18 cellular contexts compared by ENCODE assay signal in genomic region chr16:86093801-86094750, GRCh38.
DNase-seq lines count a peak whose midpoint lies in the region; ATAC-seq, FAIRE-seq and TF ChIP-seq lines count a peak whose summit lies in the region.
"Had no signal": no experiment of that assay in that cellular context is flagged by ENCODE, and none has a peak within 500 bp of the region (broad histone marks: within the 10 kb centered on the region; RNA-seq: fewer than 3 reads in every experiment).

No MANE protein-coding gene starts in this region.

- no peaks in the 10 kb centered on the region for H3K36me3 ChIP-seq in HCT116 (ENCODE audit: control insufficient read depth in 1 of 2, insufficient read depth in 2 of 2, low read length in 2 of 2)
- no peaks in the 10 kb centered on the region for H3K36me3 ChIP-seq in neural progenitor cell
- H3K36me3 ChIP-seq: MG63, tibial nerve had no signal

- no peak overlapping the region for H3K4me2 ChIP-seq in HCT116 (ENCODE audit: low read length)
- H3K4me2 ChIP-seq in neural progenitor cell: no peak overlapping the region
- H3K4me2 ChIP-seq: smooth muscle cell had no signal

- intact Hi-C loops in HCT116 (cut with micrococcal nuclease): no loop called here

- no peak overlapping the region for H3K9ac ChIP-seq in HCT116 (ENCODE audit: low read length)
- no peak overlapping the region for H3K9ac ChIP-seq in neural progenitor cell

- peaks cover 9% of the 10 kb centered on the region for H3K9me3 Mint-ChIP-seq in chondrocyte (ENCODE audit: low read depth)
- H3K9me3 Mint-ChIP-seq in neural progenitor cell: no peaks in the 10 kb centered on the region
- H3K9me3 Mint-ChIP-seq: activated CD4-positive, alpha-beta memory T cell treated with anti-CD3 and anti-CD28 coated beads for 36 hours; activated T-helper 1 cell treated with anti-CD3 and anti-CD28 coated beads, Interleukin-12 subunit alpha, Interleukin-12 subunit beta, Interleukin-2, Interleukin-4 antibody, amounts not matched to agents 30 ng/mL and 10 ng/mL and 1 ng/mL, durations not matched to agents 14 hours and 24 hours and 36 hours had no signal

- no peaks in the 10 kb centered on the region for H3K9me2 ChIP-seq in HCT116 (ENCODE audit: insufficient read depth)

- H3K9me3 ChIP-seq in HCT116 (ENCODE audit: control insufficient read depth in 1 of 2, insufficient read depth in 1 of 2, low read depth in 1 of 2, low read length in 2 of 2) (no peaks in the 10 kb centered on the region; a peak in 1 of 4 replicates), neural progenitor cell (ENCODE audit: low read depth) (no peaks in the 10 kb centered on the region)
- H3K9me3 ChIP-seq: MG63 had no signal

- H3K4me1 ChIP-seq in HCT116 (ENCODE audit: control insufficient read depth in 1 of 2, insufficient read depth in 2 of 2, low read length in 2 of 2) (no peaks in the 10 kb centered on the region), neural progenitor cell (no peaks in the 10 kb centered on the region)
- H3K4me1 ChIP-seq: foreskin keratinocyte, tibial nerve had no signal

- H3K4me3 Mint-ChIP-seq in chondrocyte (ENCODE audit: unreplicated experiment) (no peak overlapping the region), neural progenitor cell (no peak overlapping the region)
- H3K4me3 Mint-ChIP-seq: activated CD4-positive, alpha-beta memory T cell treated with anti-CD3 and anti-CD28 coated beads for 36 hours; activated T-helper 1 cell treated with anti-CD3 and anti-CD28 coated beads, Interleukin-12 subunit alpha, Interleukin-12 subunit beta, Interleukin-2, Interleukin-4 antibody, amounts not matched to agents 30 ng/mL and 10 ng/mL and 1 ng/mL, durations not matched to agents 14 hours and 24 hours and 36 hours had no signal

- ATAC-seq in HCT116: peak; percentile 74
- ATAC-seq: foreskin keratinocyte, left lobe of liver had no signal

- H3K4me1 Mint-ChIP-seq in chondrocyte (ENCODE audit: low read depth): no peaks in the 10 kb centered on the region
- peaks cover 3% of the 10 kb centered on the region for H3K4me1 Mint-ChIP-seq in neural progenitor cell

- H3K27me3 Mint-ChIP-seq in chondrocyte (ENCODE audit: low read depth): peaks cover 44% of the 10 kb centered on the region
- peaks cover 23% of the 10 kb centered on the region for H3K27me3 Mint-ChIP-seq in neural progenitor cell (ENCODE audit: insufficient read depth, low read depth)
- H3K27me3 Mint-ChIP-seq: activated CD4-positive, alpha-beta memory T cell treated with anti-CD3 and anti-CD28 coated beads for 36 hours had no signal

- H3K27ac ChIP-seq in HCT116 (ENCODE audit: low read depth, low read length) (no peak overlapping the region), neural progenitor cell (no peak overlapping the region)
- H3K27ac ChIP-seq: foreskin keratinocyte, tibial nerve had no signal

- CTCF ChIA-PET in HCT116 (lab: Charles Lee): no interaction called here

- no peak for TF ChIP-seq POLR2A in HCT116 (IDR thresholded peaks at IDR 0.05; ENCODE audit: borderline replicate concordance, extremely low read depth, insufficient read depth, insufficient read length)

- no peak overlapping the region for H2AFZ ChIP-seq in HCT116 (ENCODE audit: low read depth, low read length, poor library complexity, severe bottlenecking)
- no peak overlapping the region for H2AFZ ChIP-seq in neural progenitor cell (replicated peaks)

- POLR2A ChIA-PET in HCT116 (lab: Charles Lee): no interaction called here

- H3K27ac Mint-ChIP-seq in chondrocyte (ENCODE audit: unreplicated experiment) (no peak overlapping the region), neural progenitor cell (no peak overlapping the region)
- H3K27ac Mint-ChIP-seq: activated CD4-positive, alpha-beta memory T cell treated with anti-CD3 and anti-CD28 coated beads for 36 hours; activated T-helper 1 cell treated with anti-CD3 and anti-CD28 coated beads, Interleukin-12 subunit alpha, Interleukin-12 subunit beta, Interleukin-2, Interleukin-4 antibody, amounts not matched to agents 30 ng/mL and 10 ng/mL and 1 ng/mL, durations not matched to agents 14 hours and 24 hours and 36 hours had no signal

- DNase-seq in D721Med (ENCODE audit: insufficient read length, low spot score) (no peak), HCT116 (ENCODE audit: low read depth, low spot score) (no peak), chondrocyte (ENCODE audit: low spot score) (peak; percentile 68), neural progenitor cell (ENCODE audit: low spot score) (no peak), activated gamma-delta T cell (lab: John Stamatoyannopoulos, UW) (no peak), putamen (ENCODE audit: low spot score) (no peak), NCI-H1930 (lab: John Stamatoyannopoulos, UW) (no peak)
- DNase-seq in activated CD4-positive, CD25-positive, alpha-beta regulatory T cell treated with anti-CD3 and anti-CD28 coated beads, Interleukin-2, amount 50 U/mL, for 72 hours: no peak
- DNase-seq: activated CD4-positive, alpha-beta memory T cell treated with anti-CD3 and anti-CD28 coated beads for 36 hours; foreskin keratinocyte; MG63; NCI-H2029 treated with DMSO at 0.1 percent for 48 hours; NCI-H524 treated with DMSO at 0.1 percent for 48 hours had no signal

- TF ChIP-seq RAD21 in HCT116 (IDR thresholded peaks at IDR 0.05; ENCODE audit: low read depth): no peak

- no peaks in the 10 kb centered on the region for H3F3A ChIP-seq in neural progenitor cell (ENCODE audit: low read depth)

- H3K4me3 ChIP-seq in HCT116 (replicated peaks in 1 of 2; ENCODE audit: low read depth in 1 of 2, low read length in 2 of 2): no peak overlapping the region
- H3K4me3 ChIP-seq in neural progenitor cell: no peak overlapping the region
- H3K4me3 ChIP-seq: MG63, smooth muscle cell, tibial nerve had no signal

- no peaks in the 10 kb centered on the region for H3K36me3 Mint-ChIP-seq in chondrocyte (ENCODE audit: low read depth)
- H3K36me3 Mint-ChIP-seq in neural progenitor cell: no peaks in the 10 kb centered on the region
- H3K36me3 Mint-ChIP-seq: activated CD4-positive, alpha-beta memory T cell treated with anti-CD3 and anti-CD28 coated beads for 36 hours had no signal

- RAD21 ChIA-PET in HCT116 (lab: Charles Lee; ENCODE audit: low non-redundant PET in 1 of 2, low total read pairs in 2 of 2, uncharacterized antibody in 2 of 2, unreplicated experiment in 2 of 2): no interaction called here

- no TSS peak for BruUV-seq in HCT116 (replicated peaks; lab: Mats Ljungman, UMichigan)

- H3K27me3 ChIP-seq in HCT116 (ENCODE audit: insufficient read depth, low read length): 0 out of 2 replicates have a peak, but pooled peaks cover 6% of the 10 kb centered on the region
- no peaks in the 10 kb centered on the region for H3K27me3 ChIP-seq in neural progenitor cell
- H3K27me3 ChIP-seq: foreskin keratinocyte, MG63 had no signal

- H3K79me2 ChIP-seq in HCT116 (ENCODE audit: insufficient read depth, low read length) (no peaks in the 10 kb centered on the region), neural progenitor cell (ENCODE audit: low read depth) (no peaks in the 10 kb centered on the region)

- TF ChIP-seq CTCF in D721Med (IDR thresholded peaks at IDR 0.05; ENCODE audit: insufficient read depth, missing control alignments): peak; percentile 6
- TF ChIP-seq CTCF in HCT116 (IDR thresholded peaks at IDR 0.05 in 2 of 3, conservative IDR thresholded peaks at IDR 0.05 in 1 of 3; ENCODE audit: borderline replicate concordance in 1 of 3, insufficient read depth in 1 of 3, low read depth in 2 of 3, low read length in 2 of 3): peak; percentile 6 to 64 (median 57); a peak in 4 of 6 replicates
- peak; percentile 36 for TF ChIP-seq CTCF in chondrocyte (IDR thresholded peaks at IDR 0.05)
- peak; percentile 42 for TF ChIP-seq CTCF in neural progenitor cell (IDR thresholded peaks at IDR 0.05)

- H4K20me1 ChIP-seq in HCT116 (ENCODE audit: insufficient read depth): no peaks in the 10 kb centered on the region
- no peaks in the 10 kb centered on the region for H4K20me1 ChIP-seq in neural progenitor cell (ENCODE audit: low read depth)

- no peak for FAIRE-seq in D721Med (lab: Jason Lieb, UNC)
- FAIRE-seq: HTR-8/SVneo had no signal

TF ChIP-seq in HCT116, 20 proteins besides CTCF, POLR2A, EP300 and RAD21:
- no peak for TF ChIP-seq TCF7L2 (IDR thresholded peaks at IDR 0.05; ENCODE audit: borderline replicate concordance, extremely low read depth, insufficient read depth, insufficient read length)
- no peak for TF ChIP-seq FOSL1 (IDR thresholded peaks at IDR 0.05; ENCODE audit: low read depth)
- TF ChIP-seq REST (IDR thresholded peaks at IDR 0.05; ENCODE audit: low read depth): no peak
- TF ChIP-seq ELF1 (IDR thresholded peaks at IDR 0.05; ENCODE audit: borderline replicate concordance, low read depth): no peak
TF ChIP-seq in HCT116: peak in this region for 0.

Comparison
In these comparisons a context has a peak if more than half of its experiments do, and no peak if none do; other contexts are left out.
1. CTCF ChIP-seq: peak in every context shown above with its lines; median percentile 57 in HCT116; 42 in neural progenitor cell; 36 in chondrocyte; 6 in D721Med.